Comparison of ENCODE assay signal across 28 cellular contexts in the genomic region with DNA sequence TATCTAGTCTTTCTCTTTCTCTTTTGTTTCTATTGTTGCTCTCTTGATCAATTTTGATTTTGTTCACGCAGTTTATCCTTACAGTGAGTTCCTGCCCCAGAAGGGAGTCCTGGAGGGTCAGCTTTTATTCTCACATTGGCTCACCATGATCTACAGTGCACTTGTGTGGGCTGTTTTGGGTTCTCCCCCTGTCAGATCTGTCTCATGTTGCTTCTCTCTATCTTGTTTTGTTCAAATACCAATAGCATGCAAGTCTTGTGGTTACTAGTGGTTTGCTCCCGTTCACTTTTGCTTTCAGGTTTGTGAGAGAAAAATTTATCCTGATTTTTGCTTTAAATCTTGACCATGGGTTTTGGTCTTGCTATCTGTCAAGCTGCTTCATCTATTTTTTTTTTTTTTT.
"Had no signal": no experiment of that assay in that cellular context is flagged by ENCODE, and none has a peak within 500 bp of the region (broad histone marks: within the 10 kb centered on the region; RNA-seq: fewer than 3 reads in every experiment).

No MANE protein-coding gene starts in this region.

- H3K27me3 Mint-ChIP-seq: activated CD4-positive, alpha-beta T cell treated with anti-CD3 and anti-CD28 coated beads for 36 hours; activated CD4-positive, alpha-beta T cell treated with anti-CD3 and anti-CD28 coated beads, Interleukin-2, amount 10 ng/mL, durations not matched to agents 7 days and 5 days; activated T-cell treated with anti-CD3 and anti-CD28 coated beads, Interleukin-2, amount 50 U/mL, for 24 hours; brain had no signal

- H3K4me1 Mint-ChIP-seq: activated CD4-positive, alpha-beta T cell treated with anti-CD3 and anti-CD28 coated beads for 36 hours; activated CD4-positive, alpha-beta T cell treated with anti-CD3 and anti-CD28 coated beads, Interleukin-2, amount 10 ng/mL, durations not matched to agents 7 days and 5 days had no signal

- ATAC-seq: activated CD4-positive, alpha-beta T cell treated with anti-CD3 and anti-CD28 coated beads for 36 hours; activated CD4-positive, CD25-positive, alpha-beta regulatory T cell treated with anti-CD3 and anti-CD28 coated beads, Interleukin-2, amount 50 U/mL, for 24 hours; activated CD8-positive, alpha-beta T cell treated with anti-CD3 and anti-CD28 coated beads, Interleukin-2, amount 10 ng/mL, durations not matched to agents 7 days and 5 days; activated naive CD4-positive, alpha-beta T cell treated with anti-CD3 and anti-CD28 coated beads, Interleukin-2, amount 50 U/mL, for 72 hours; Panc1 had no signal

- DNase-seq: activated CD4-positive, alpha-beta T cell treated with anti-CD3 and anti-CD28 coated beads for 36 hours; activated CD4-positive, alpha-beta T cell treated with anti-CD3 and anti-CD28 coated beads, Interleukin-2, amount 10 ng/mL, durations not matched to agents 7 days and 5 days; activated CD4-positive, alpha-beta T cell treated with anti-CD3 and anti-CD28 coated beads, Interleukin-2, amount 50 U/mL, for 48 hours; activated CD8-positive, alpha-beta T cell treated with anti-CD3 and anti-CD28 coated beads, Interleukin-2, amount 10 ng/mL, durations not matched to agents 7 days and 5 days; activated gamma-delta T cell treated with Interleukin-2 at 50 U/mL for 16 hours; activated naive CD4-positive, alpha-beta T cell treated with anti-CD3 and anti-CD28 coated beads for 36 hours; activated T-cell treated with anti-CD3 and anti-CD28 coated beads, Interleukin-2, amount 50 U/mL, for 24 hours; adrenal gland; anterior cingulate cortex; caudate nucleus; cerebellar nuclear complex; NCI-H1048; NCI-H1105 treated with DMSO at 0.1 percent for 48 hours; NCI-H1436; NCI-H1694; NCI-H1930; NCI-H345; NCI-H524 treated with DMSO at 0.1 percent for 48 hours; NCI-H748 treated with DMSO at 0.1 percent for 48 hours; SHP77; SJCRH30 had no signal

- H3K27ac Mint-ChIP-seq: activated CD4-positive, alpha-beta T cell treated with anti-CD3 and anti-CD28 coated beads for 36 hours; activated CD4-positive, alpha-beta T cell treated with anti-CD3 and anti-CD28 coated beads, Interleukin-2, amount 10 ng/mL, durations not matched to agents 7 days and 5 days; activated CD8-positive, alpha-beta T cell treated with anti-CD3 and anti-CD28 coated beads, Interleukin-2, amount 10 ng/mL, durations not matched to agents 7 days and 5 days; activated naive CD4-positive, alpha-beta T cell treated with anti-CD3 and anti-CD28 coated beads for 36 hours; activated naive CD4-positive, alpha-beta T cell treated with anti-CD3 and anti-CD28 coated beads, Interleukin-2, amount 50 U/mL, for 72 hours; activated T-cell treated with anti-CD3 and anti-CD28 coated beads, Interleukin-2, amount 50 U/mL, for 24 hours; activated T-helper 1 cell treated with anti-CD3 and anti-CD28 coated beads, Interleukin-12 subunit alpha, Interleukin-12 subunit beta, Interleukin-2, Interleukin-4 antibody, amounts not matched to agents 30 ng/mL and 10 ng/mL and 1 ng/mL, durations not matched to agents 14 hours and 24 hours and 36 hours; T-helper 1 cell treated with Interleukin-12 subunit alpha and Interleukin-12 subunit beta and Interleukin-4 antibody, amounts not matched to agents 30 μg/mL and 1 μg/mL, for 36 hours; T-helper 2 cell treated with Interferon-gamma antibody and Interleukin-4, amounts not matched to agents 5 μg/mL and 100 μg/mL, for 36 hours had no signal

- H3K9me3 Mint-ChIP-seq: activated T-helper 1 cell treated with anti-CD3 and anti-CD28 coated beads, Interleukin-12 subunit alpha, Interleukin-12 subunit beta, Interleukin-2, Interleukin-4 antibody, amounts not matched to agents 30 ng/mL and 10 ng/mL and 1 ng/mL, durations not matched to agents 14 hours and 24 hours and 36 hours; T-helper 1 cell treated with Interleukin-12 subunit alpha and Interleukin-12 subunit beta and Interleukin-4 antibody, amounts not matched to agents 30 μg/mL and 1 μg/mL, for 36 hours had no signal

- H3K4me3 Mint-ChIP-seq: activated CD4-positive, alpha-beta T cell treated with anti-CD3 and anti-CD28 coated beads for 36 hours; activated CD4-positive, alpha-beta T cell treated with anti-CD3 and anti-CD28 coated beads, Interleukin-2, amount 10 ng/mL, durations not matched to agents 7 days and 5 days; activated CD8-positive, alpha-beta T cell treated with anti-CD3 and anti-CD28 coated beads, Interleukin-2, amount 10 ng/mL, durations not matched to agents 7 days and 5 days; activated naive CD4-positive, alpha-beta T cell treated with anti-CD3 and anti-CD28 coated beads for 36 hours; activated T-cell treated with anti-CD3 and anti-CD28 coated beads, Interleukin-2, amount 50 U/mL, for 24 hours; activated T-helper 1 cell treated with anti-CD3 and anti-CD28 coated beads, Interleukin-12 subunit alpha, Interleukin-12 subunit beta, Interleukin-2, Interleukin-4 antibody, amounts not matched to agents 30 ng/mL and 10 ng/mL and 1 ng/mL, durations not matched to agents 14 hours and 24 hours and 36 hours; brain; T-helper 1 cell treated with Interleukin-12 subunit alpha and Interleukin-12 subunit beta and Interleukin-4 antibody, amounts not matched to agents 30 μg/mL and 1 μg/mL, for 36 hours; T-helper 2 cell treated with Interferon-gamma antibody and Interleukin-4, amounts not matched to agents 5 μg/mL and 100 μg/mL, for 36 hours had no signal

- H3K36me3 Mint-ChIP-seq: activated naive CD4-positive, alpha-beta T cell treated with anti-CD3 and anti-CD28 coated beads, Interleukin-2, amount 50 U/mL, for 72 hours had no signal
